27 cellular contexts compared by ENCODE assay signal in genomic region chr6:166284640-166285039, GRCh38. TPM values are rescaled to one million over a fixed set of nuclear protein-coding genes. Genes with fewer than 3 reads are reported as not detected.
A peak's percentile ranks its signal among the peaks of the same experiment; 100 is the strongest.
DNase-seq lines count a peak whose midpoint lies in the region; ATAC-seq, FAIRE-seq and TF ChIP-seq lines count a peak whose summit lies in the region.
"Had no signal": no experiment of that assay in that cellular context is flagged by ENCODE, and none has a peak within 500 bp of the region (broad histone marks: within the 10 kb centered on the region; RNA-seq: fewer than 3 reads in every experiment).

No MANE protein-coding gene starts in this region.

- no peak overlapping the region for H3K27ac Mint-ChIP-seq in natural killer cell treated with Interleukin-12 subunit alpha and Interleukin-12 subunit beta and Interleukin-15 and Interleukin-18, amount 100 ng/mL, for 72 hours
- no peak overlapping the region for H3K27ac Mint-ChIP-seq in natural killer cell
- H3K27ac Mint-ChIP-seq in osteocyte (ENCODE audit: unreplicated experiment), result no peak overlapping the region
- peak overlapping the region; percentile 25 for H3K27ac Mint-ChIP-seq in stimulated activated memory B cell treated with anti-CD40 and anti-IgM and Interleukin-4, amounts not matched to agents 10 μg/mL and 1 μg/mL and 100 μg/mL, for 72 hours
- H3K27ac Mint-ChIP-seq in progenitor cell of endocrine pancreas, result no peak overlapping the region
- H3K27ac Mint-ChIP-seq: CD4-positive, alpha-beta T cell; CD8-positive, alpha-beta memory T cell had no signal

- TF ChIP-seq CTCF in natural killer cell (IDR thresholded peaks at IDR 0.05) (no peak), osteocyte (IDR thresholded peaks at IDR 0.05) (no peak), pancreas (IDR thresholded peaks at IDR 0.05) (no peak), progenitor cell of endocrine pancreas (IDR thresholded peaks at IDR 0.05; ENCODE audit: unreplicated experiment) (no peak)

- H3K27me3 Mint-ChIP-seq in natural killer cell treated with Interleukin-12 subunit alpha and Interleukin-12 subunit beta and Interleukin-15 and Interleukin-18, amount 100 ng/mL, for 72 hours, result peaks cover 17 to 46% of the 10 kb centered on the region in 2 donors
- H3K27me3 Mint-ChIP-seq in natural killer cell (ENCODE audit: low read depth in 2 of 2) (peaks cover 24 to 35% of the 10 kb centered on the region in 2 donors), osteocyte (ENCODE audit: unreplicated experiment) (peaks cover 61% of the 10 kb centered on the region), progenitor cell of endocrine pancreas (peaks cover 43% of the 10 kb centered on the region)
- H3K27me3 Mint-ChIP-seq in stimulated activated memory B cell treated with anti-CD40 and anti-IgM and Interleukin-4, amounts not matched to agents 10 μg/mL and 1 μg/mL and 100 μg/mL, for 72 hours, result no peaks in the 10 kb centered on the region

- WGBS in pancreas, 2 donors, result 60 to 67% methylated on average over 6 of the region's 6 CpGs

- no peaks in the 10 kb centered on the region for H3K4me1 ChIP-seq in pancreas
- H3K4me1 ChIP-seq: BE2C had no signal

- H3K9me3 ChIP-seq in pancreas, result no peaks in the 10 kb centered on the region
- H3K9me3 ChIP-seq: BE2C; BLaER1 treated with 17β-estradiol and CSF1 and Interleukin-3, amounts not matched to agents 10 nM and 100 nM had no signal

- no peaks in the 10 kb centered on the region for H3K9me3 Mint-ChIP-seq in natural killer cell treated with Interleukin-12 subunit alpha and Interleukin-12 subunit beta and Interleukin-15 and Interleukin-18, amount 100 ng/mL, for 72 hours
- H3K9me3 Mint-ChIP-seq in natural killer cell, result no peaks in the 10 kb centered on the region
- no peaks in the 10 kb centered on the region for H3K9me3 Mint-ChIP-seq in osteocyte (ENCODE audit: unreplicated experiment)
- no peaks in the 10 kb centered on the region for H3K9me3 Mint-ChIP-seq in stimulated activated memory B cell treated with anti-CD40 and anti-IgM and Interleukin-4, amounts not matched to agents 10 μg/mL and 1 μg/mL and 100 μg/mL, for 72 hours
- no peaks in the 10 kb centered on the region for H3K9me3 Mint-ChIP-seq in progenitor cell of endocrine pancreas (ENCODE audit: low read depth)
- H3K9me3 Mint-ChIP-seq: CD14-positive monocyte; CD4-positive, alpha-beta T cell; CD8-positive, alpha-beta memory T cell had no signal

- no peaks in the 10 kb centered on the region for H3K36me3 Mint-ChIP-seq in natural killer cell treated with Interleukin-12 subunit alpha and Interleukin-12 subunit beta and Interleukin-15 and Interleukin-18, amount 100 ng/mL, for 72 hours
- H3K36me3 Mint-ChIP-seq in natural killer cell (no peaks in the 10 kb centered on the region), osteocyte (ENCODE audit: unreplicated experiment) (no peaks in the 10 kb centered on the region), progenitor cell of endocrine pancreas (ENCODE audit: insufficient read depth) (no peaks in the 10 kb centered on the region)
- H3K36me3 Mint-ChIP-seq in stimulated activated memory B cell treated with anti-CD40 and anti-IgM and Interleukin-4, amounts not matched to agents 10 μg/mL and 1 μg/mL and 100 μg/mL, for 72 hours, result no peaks in the 10 kb centered on the region
- H3K36me3 Mint-ChIP-seq: CD14-positive monocyte; CD8-positive, alpha-beta memory T cell had no signal

- no peaks in the 10 kb centered on the region for H3K36me3 ChIP-seq in pancreas
- H3K36me3 ChIP-seq: BE2C; BLaER1 treated with 17β-estradiol and CSF1 and Interleukin-3, amounts not matched to agents 10 nM and 100 nM had no signal

- H3K27me3 ChIP-seq in pancreas, result no peaks in the 10 kb centered on the region
- H3K27me3 ChIP-seq: BE2C; BLaER1 treated with 17β-estradiol and CSF1 and Interleukin-3, amounts not matched to agents 10 nM and 100 nM had no signal

- no peak for FAIRE-seq in pancreas (lab: Jason Lieb, UNC)
- FAIRE-seq: A204.1, GM12892, H1 had no signal

- no peak overlapping the region for H3K27ac ChIP-seq in pancreas
- H3K27ac ChIP-seq: 22Rv1; BLaER1 treated with 17β-estradiol and CSF1 and Interleukin-3, amounts not matched to agents 10 nM and 100 nM; GM23248 had no signal

- intact Hi-C loops in natural killer cell (cut with micrococcal nuclease) (no loop called here), pancreas (cut with DNase I) (loop anchor here in 1 of 3 donors (10.0 kb wide), 1 partner anchor 120 kb away; no protein-coding TSS in a partner anchor)

- no peak overlapping the region for H3K4me3 ChIP-seq in pancreas
- H3K4me3 ChIP-seq: BLaER1 treated with 17β-estradiol and CSF1 and Interleukin-3, amounts not matched to agents 10 nM and 100 nM; GM23248 had no signal

- H3K4me1 Mint-ChIP-seq in natural killer cell treated with Interleukin-12 subunit alpha and Interleukin-12 subunit beta and Interleukin-15 and Interleukin-18, amount 100 ng/mL, for 72 hours (ENCODE audit: low read depth in 2 of 2), result no peaks in the 10 kb centered on the region
- H3K4me1 Mint-ChIP-seq in natural killer cell (no peaks in the 10 kb centered on the region), osteocyte (ENCODE audit: unreplicated experiment) (no peaks in the 10 kb centered on the region), progenitor cell of endocrine pancreas (ENCODE audit: low read depth) (no peaks in the 10 kb centered on the region)
- H3K4me1 Mint-ChIP-seq in stimulated activated memory B cell treated with anti-CD40 and anti-IgM and Interleukin-4, amounts not matched to agents 10 μg/mL and 1 μg/mL and 100 μg/mL, for 72 hours, result peaks cover 20% of the 10 kb centered on the region

- no peak overlapping the region for H3K4me3 Mint-ChIP-seq in natural killer cell treated with Interleukin-12 subunit alpha and Interleukin-12 subunit beta and Interleukin-15 and Interleukin-18, amount 100 ng/mL, for 72 hours
- H3K4me3 Mint-ChIP-seq in natural killer cell, result no peak overlapping the region
- H3K4me3 Mint-ChIP-seq in osteocyte (ENCODE audit: unreplicated experiment), result no peak overlapping the region
- no peak overlapping the region for H3K4me3 Mint-ChIP-seq in stimulated activated memory B cell treated with anti-CD40 and anti-IgM and Interleukin-4, amounts not matched to agents 10 μg/mL and 1 μg/mL and 100 μg/mL, for 72 hours
- H3K4me3 Mint-ChIP-seq in progenitor cell of endocrine pancreas (ENCODE audit: low read depth), result no peak overlapping the region
- H3K4me3 Mint-ChIP-seq: CD14-positive monocyte; CD4-positive, alpha-beta T cell; CD8-positive, alpha-beta memory T cell had no signal

- ATAC-seq in natural killer cell treated with Interleukin-12 subunit alpha and Interleukin-12 subunit beta and Interleukin-15 and Interleukin-18, amount 100 ng/mL, for 72 hours, result peak; percentile 17 to 25
- ATAC-seq in natural killer cell (no peak), esophagus mucosa (peak; percentile 17), pancreas (no peak)
- peak; percentile 21 for ATAC-seq in stimulated activated memory B cell treated with anti-CD40 and anti-IgM and Interleukin-4, amounts not matched to agents 10 μg/mL and 1 μg/mL and 100 μg/mL, for 72 hours

- DNase-seq in natural killer cell treated with Interleukin-12 subunit alpha and Interleukin-12 subunit beta and Interleukin-15 and Interleukin-18, amount 100 ng/mL, for 72 hours (ENCODE audit: low spot score), result no peak
- DNase-seq in natural killer cell (no peak), osteocyte (ENCODE audit: extremely low spot score, unreplicated experiment) (peak; percentile 69), pancreas (no peak), COR-L47 (lab: John Stamatoyannopoulos, UW) (no peak), progenitor cell of endocrine pancreas (ENCODE audit: low spot score, unreplicated experiment) (no peak)
- DNase-seq: BE2C; Calu3; CD4-positive, alpha-beta T cell; CD8-positive, alpha-beta memory T cell; DMS53; DMS79 treated with DMSO at 0.1 percent for 48 hours; GF-D8; GM23248; H7; HCEC 1CT had no signal

RNA-seq across cellular contexts. Expression of gene PRR18, which starts 23.6 kb away (rescaled TPM):
- not detected for total RNA-seq in natural killer cell treated with Interleukin-12 subunit alpha and Interleukin-12 subunit beta and Interleukin-15 and Interleukin-18, amount 100 ng/mL, for 72 hours
- total RNA-seq in natural killer cell, result not detected
- total RNA-seq in esophagus mucosa, result 0.04 TPM
- total RNA-seq in osteocyte, result not detected in 2 replicates
- total RNA-seq in pancreas, result under 1 TPM; 0.06 to 0.61 (median 0.38) TPM
- under 1 TPM; 0.23 to 0.40 TPM for polyA plus RNA-seq in pancreas
- 0.60 and 0.93 TPM in 2 replicates for total RNA-seq in progenitor cell of endocrine pancreas
- total RNA-seq: CD4-positive, alpha-beta T cell; Daoy; G401; GM23248 had no signal
- polyA plus RNA-seq: AG04450; CD14-positive monocyte; CD8-positive, alpha-beta memory T cell; GM23248 had no signal

RNA-seq across cellular contexts. Expression of gene SFT2D1, which starts 57.7 kb away (rescaled TPM):
- total RNA-seq in natural killer cell treated with Interleukin-12 subunit alpha and Interleukin-12 subunit beta and Interleukin-15 and Interleukin-18, amount 100 ng/mL, for 72 hours, result 10 to 100 TPM; 40.7 to 67.5 TPM
- total RNA-seq in natural killer cell (10 to 100 TPM; 32.8 to 44.7 (median 33.5) TPM), esophagus mucosa (26.6 TPM), osteocyte (30.8 and 34.0 TPM in 2 replicates), pancreas (10 to 100 TPM; 14.5 to 31.8 (median 22.6) TPM), progenitor cell of endocrine pancreas (25.4 and 29.8 TPM in 2 replicates)
- 10 to 100 TPM; 29.5 to 38.9 TPM for polyA plus RNA-seq in pancreas

Comparison
In these comparisons a context has a peak if more than half of its experiments do, and no peak if none do; other contexts are left out.
1. ATAC-seq: peak in natural killer cell treated with Interleukin-12 subunit alpha and Interleukin-12 subunit beta and Interleukin-15 and Interleukin-18, amount 100 ng/mL, for 72 hours (2 of 2), esophagus mucosa (single experiment) and stimulated activated memory B cell treated with anti-CD40 and anti-IgM and Interleukin-4, amounts not matched to agents 10 μg/mL and 1 μg/mL and 100 μg/mL, for 72 hours (single experiment); none in natural killer cell (0 of 3) and pancreas (0 of 4).